ENCODE assay signal across 8 cellular contexts in genomic region chr22:46684706-46685105, GRCh38. TPM values are rescaled to one million over a fixed set of nuclear protein-coding genes. Genes with fewer than 3 reads are reported as not detected.
DNase-seq lines count a peak whose midpoint lies in the region; ATAC-seq and TF ChIP-seq lines count a peak whose summit lies in the region.

No MANE protein-coding gene starts in this region.

- TF ChIP-seq CTCF in esophagus squamous epithelium (IDR thresholded peaks at IDR 0.05) (no peak), chondrocyte (IDR thresholded peaks at IDR 0.05) (no peak)

- peaks cover 15% of the 10 kb centered on the region for H3K36me3 Mint-ChIP-seq in chondrocyte (ENCODE audit: low read depth)

- peaks cover 0 to 58% (median 15%) of the 10 kb centered on the region in 3 donors for H3K36me3 ChIP-seq in esophagus squamous epithelium

- no peaks in the 10 kb centered on the region for H3K27me3 Mint-ChIP-seq in chondrocyte (ENCODE audit: low read depth)

- no peaks in the 10 kb centered on the region for H3K9me3 Mint-ChIP-seq in chondrocyte (ENCODE audit: low read depth)

- ATAC-seq in GM21515 (IDR thresholded peaks at IDR 0.05; ENCODE audit: unreplicated experiment) = peak; percentile 81

- peak; percentile 56 for DNase-seq in DMS79 treated with DMSO at 0.1 percent for 48 hours (lab: John Stamatoyannopoulos, UW)
- DNase-seq in NCI-H1105 treated with DMSO at 0.1 percent for 48 hours (lab: John Stamatoyannopoulos, UW) = peak; percentile 63
- DNase-seq in esophagus squamous epithelium (lab: John Stamatoyannopoulos, UW) = no peak
- no peak for DNase-seq in NCI-H1694 (lab: John Stamatoyannopoulos, UW)
- DNase-seq in chondrocyte (ENCODE audit: low spot score) = no peak
- no peak for DNase-seq in NCI-H1930 (lab: John Stamatoyannopoulos, UW)
- no peak for DNase-seq in 8988T

- H3K27ac ChIP-seq in esophagus squamous epithelium = peak overlapping the region in 3 of 4 donors; percentile 39 to 68 (median 64)

- no peak overlapping the region for H3K27ac Mint-ChIP-seq in chondrocyte (ENCODE audit: unreplicated experiment)

- peaks cover 11 to 60% (median 29%) of the 10 kb centered on the region in 3 donors for H3K4me1 ChIP-seq in esophagus squamous epithelium

- H3K27me3 ChIP-seq in esophagus squamous epithelium = no peaks in the 10 kb centered on the region

- H3K4me3 ChIP-seq in esophagus squamous epithelium = no peak overlapping the region

- H3K9me3 ChIP-seq in esophagus squamous epithelium = no peaks in the 10 kb centered on the region

- intact Hi-C loops in esophagus squamous epithelium (cut with DNase I) = no loop called here

- WGBS in esophagus squamous epithelium, 2 donors = 70 to 91% methylated on average over 7 to 10 of the region's 10 CpGs

- H3K4me1 Mint-ChIP-seq in chondrocyte (ENCODE audit: low read depth) = no peaks in the 10 kb centered on the region

- TF ChIP-seq POLR2A in esophagus squamous epithelium (IDR thresholded peaks at IDR 0.05) = no peak

- H3K4me3 Mint-ChIP-seq in chondrocyte (ENCODE audit: unreplicated experiment) = no peak overlapping the region

RNA-seq across cellular contexts. Expression of gene CERK, which starts 53.3 kb away (rescaled TPM):
- total RNA-seq in esophagus squamous epithelium (10 to 100 TPM; 14.6 to 34.0 (median 26.6) TPM), chondrocyte (28.8 to 31.8 TPM (median 29.2 TPM) in 3 replicates)

Comparison
In these comparisons a context has a peak if more than half of its experiments do, and no peak if none do; other contexts are left out.
1. DNase-seq: peak in DMS79 treated with DMSO at 0.1 percent for 48 hours (single experiment) and NCI-H1105 treated with DMSO at 0.1 percent for 48 hours (single experiment); none in esophagus squamous epithelium (single experiment), NCI-H1694 (single experiment), chondrocyte (single experiment), NCI-H1930 (0 of 2) and 8988T (single experiment).